1 cellular context compared by ENCODE assay signal in the genomic region with DNA sequence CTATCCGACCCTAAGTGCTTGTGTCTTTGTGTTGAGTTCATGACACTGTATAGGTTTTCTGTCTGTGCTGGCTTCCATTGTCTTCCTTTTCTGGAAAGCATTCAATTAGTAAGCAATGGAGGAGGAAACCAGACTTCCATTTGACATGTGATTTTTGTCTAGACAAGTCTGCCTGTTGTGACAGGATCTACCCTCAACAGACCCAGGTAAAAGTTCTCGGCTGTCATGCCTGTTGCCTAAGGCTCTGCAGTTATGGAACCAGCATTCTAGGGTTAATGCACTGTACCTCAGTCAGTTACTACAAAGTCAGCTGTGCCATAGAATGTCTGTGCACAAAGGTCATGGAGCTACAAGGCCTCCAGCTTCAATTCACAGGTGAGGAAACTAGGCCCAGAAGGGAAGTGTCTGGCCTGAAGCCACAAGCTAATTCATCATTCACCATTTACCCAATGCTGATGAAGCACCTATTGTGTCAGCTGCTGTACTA.
TF ChIP-seq lines count a peak whose summit lies in the region.

No MANE protein-coding gene starts in this region.

TF ChIP-seq in HepG2, 621 proteins besides CTCF, POLR2A, EP300 and RAD21 (continued from another document and continues in another):
- no peak for TF ChIP-seq ZNF484 (CRISPR knock-in tag; IDR thresholded peaks at IDR 0.05; ENCODE audit: borderline replicate concordance, low read depth)
- 0 out of 2 replicates have a peak, but pooled peaks have one; percentile 22 for TF ChIP-seq ISL2 (CRISPR knock-in tag; IDR thresholded peaks at IDR 0.05)
- TF ChIP-seq BCL6 (CRISPR knock-in tag; IDR thresholded peaks at IDR 0.05) = 0 out of 2 replicates have a peak, but pooled peaks have one; percentile 17
- no peak for TF ChIP-seq NFRKB (IDR thresholded peaks at IDR 0.05)
- TF ChIP-seq ZNF569 (CRISPR knock-in tag; IDR thresholded peaks at IDR 0.05; ENCODE audit: borderline replicate concordance) = no peak
- TF ChIP-seq POLR2AphosphoS2 (IDR thresholded peaks at IDR 0.05; ENCODE audit: low read depth, low read length) = no peak
- TF ChIP-seq ZNF737 (CRISPR knock-in tag; IDR thresholded peaks at IDR 0.05; ENCODE audit: borderline replicate concordance) = no peak
- TF ChIP-seq, protein P1, sequence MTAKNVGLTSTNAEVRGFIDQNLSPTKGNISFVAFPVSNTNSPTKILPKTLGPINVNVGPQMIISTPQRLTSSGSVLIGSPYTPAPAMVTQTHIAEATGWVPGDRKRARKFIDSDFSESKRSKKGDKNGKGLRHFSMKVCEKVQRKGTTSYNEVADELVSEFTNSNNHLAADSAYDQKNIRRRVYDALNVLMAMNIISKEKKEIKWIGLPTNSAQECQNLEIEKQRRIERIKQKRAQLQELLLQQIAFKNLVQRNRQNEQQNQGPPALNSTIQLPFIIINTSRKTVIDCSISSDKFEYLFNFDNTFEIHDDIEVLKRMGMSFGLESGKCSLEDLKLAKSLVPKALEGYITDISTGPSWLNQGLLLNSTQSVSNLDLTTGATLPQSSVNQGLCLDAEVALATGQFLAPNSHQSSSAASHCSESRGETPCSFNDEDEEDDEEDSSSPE (CRISPR knock-in tag; IDR thresholded peaks at IDR 0.05) = no peak
- TF ChIP-seq MED8 (CRISPR knock-in tag; IDR thresholded peaks at IDR 0.05; ENCODE audit: insufficient replicate concordance) = no peak
- TF ChIP-seq GZF1 (CRISPR knock-in tag; IDR thresholded peaks at IDR 0.05) = no peak
- TF ChIP-seq PTBP1 (IDR thresholded peaks at IDR 0.05; ENCODE audit: low read depth, low read length, poor library complexity, severe bottlenecking) = no peak
- TF ChIP-seq TMF1 (CRISPR knock-in tag; IDR thresholded peaks at IDR 0.05; ENCODE audit: low read depth) = no peak
- no peak for TF ChIP-seq HOXA9 (CRISPR knock-in tag; IDR thresholded peaks at IDR 0.05; ENCODE audit: borderline replicate concordance)
- TF ChIP-seq GATAD1 (CRISPR knock-in tag; IDR thresholded peaks at IDR 0.05) = no peak
- no peak for TF ChIP-seq SP1 (IDR thresholded peaks at IDR 0.05)
- TF ChIP-seq SP1 (CRISPR knock-in tag; IDR thresholded peaks at IDR 0.05) = no peak
- TF ChIP-seq ZNF83 (CRISPR knock-in tag; IDR thresholded peaks at IDR 0.05; ENCODE audit: borderline replicate concordance) = no peak
- no peak for TF ChIP-seq SMAD3 (CRISPR knock-in tag; IDR thresholded peaks at IDR 0.05)
- TF ChIP-seq SOX6 (IDR thresholded peaks at IDR 0.05) = no peak
- no peak for TF ChIP-seq SOX6 (CRISPR knock-in tag; IDR thresholded peaks at IDR 0.05)
- TF ChIP-seq, protein P2, sequence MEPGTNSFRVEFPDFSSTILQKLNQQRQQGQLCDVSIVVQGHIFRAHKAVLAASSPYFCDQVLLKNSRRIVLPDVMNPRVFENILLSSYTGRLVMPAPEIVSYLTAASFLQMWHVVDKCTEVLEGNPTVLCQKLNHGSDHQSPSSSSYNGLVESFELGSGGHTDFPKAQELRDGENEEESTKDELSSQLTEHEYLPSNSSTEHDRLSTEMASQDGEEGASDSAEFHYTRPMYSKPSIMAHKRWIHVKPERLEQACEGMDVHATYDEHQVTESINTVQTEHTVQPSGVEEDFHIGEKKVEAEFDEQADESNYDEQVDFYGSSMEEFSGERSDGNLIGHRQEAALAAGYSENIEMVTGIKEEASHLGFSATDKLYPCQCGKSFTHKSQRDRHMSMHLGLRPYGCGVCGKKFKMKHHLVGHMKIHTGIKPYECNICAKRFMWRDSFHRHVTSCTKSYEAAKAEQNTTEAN (CRISPR knock-in tag; conservative IDR thresholded peaks at IDR 0.05) = no peak
- TF ChIP-seq NR2F6 (IDR thresholded peaks at IDR 0.05) = peak; percentile 31; the same call in 1 of the 2 replicates
- TF ChIP-seq NR2F6 (CRISPR knock-in tag; IDR thresholded peaks at IDR 0.05) = peak; percentile 55; the same call in 1 of the 2 replicates
- TF ChIP-seq ASH2L (IDR thresholded peaks at IDR 0.05; ENCODE audit: insufficient read length, low read depth, low read length) = no peak
- TF ChIP-seq NR2F2 (IDR thresholded peaks at IDR 0.05; ENCODE audit: borderline replicate concordance, low read depth) = no peak
- no peak for TF ChIP-seq ZNF367 (CRISPR knock-in tag; IDR thresholded peaks at IDR 0.05; ENCODE audit: borderline replicate concordance)
- TF ChIP-seq, protein P3, sequence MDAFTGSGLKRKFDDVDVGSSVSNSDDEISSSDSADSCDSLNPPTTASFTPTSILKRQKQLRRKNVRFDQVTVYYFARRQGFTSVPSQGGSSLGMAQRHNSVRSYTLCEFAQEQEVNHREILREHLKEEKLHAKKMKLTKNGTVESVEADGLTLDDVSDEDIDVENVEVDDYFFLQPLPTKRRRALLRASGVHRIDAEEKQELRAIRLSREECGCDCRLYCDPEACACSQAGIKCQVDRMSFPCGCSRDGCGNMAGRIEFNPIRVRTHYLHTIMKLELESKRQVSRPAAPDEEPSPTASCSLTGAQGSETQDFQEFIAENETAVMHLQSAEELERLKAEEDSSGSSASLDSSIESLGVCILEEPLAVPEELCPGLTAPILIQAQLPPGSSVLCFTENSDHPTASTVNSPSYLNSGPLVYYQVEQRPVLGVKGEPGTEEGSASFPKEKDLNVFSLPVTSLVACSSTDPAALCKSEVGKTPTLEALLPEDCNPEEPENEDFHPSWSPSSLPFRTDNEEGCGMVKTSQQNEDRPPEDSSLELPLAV (CRISPR knock-in tag; conservative IDR thresholded peaks at IDR 0.05; ENCODE audit: low read depth) = no peak
- TF ChIP-seq CHD2 (IDR thresholded peaks at IDR 0.05; ENCODE audit: low read depth, low read length) = no peak
- no peak for TF ChIP-seq ZNF629 (CRISPR knock-in tag; conservative IDR thresholded peaks at IDR 0.05)
- no peak for TF ChIP-seq SAFB2 (CRISPR knock-in tag; IDR thresholded peaks at IDR 0.05; ENCODE audit: borderline replicate concordance, low read depth)
- TF ChIP-seq SP140L (CRISPR knock-in tag; IDR thresholded peaks at IDR 0.05; ENCODE audit: borderline replicate concordance) = no peak
- TF ChIP-seq ZFX (CRISPR knock-in tag; IDR thresholded peaks at IDR 0.05; ENCODE audit: low read depth) = peak; percentile 46; the same call in 1 of the 2 replicates
- TF ChIP-seq KDM1A (CRISPR knock-in tag; IDR thresholded peaks at IDR 0.05) = no peak
- no peak for TF ChIP-seq SETDB1 (CRISPR knock-in tag; IDR thresholded peaks at IDR 0.05; ENCODE audit: borderline replicate concordance)
- TF ChIP-seq, protein P4, sequence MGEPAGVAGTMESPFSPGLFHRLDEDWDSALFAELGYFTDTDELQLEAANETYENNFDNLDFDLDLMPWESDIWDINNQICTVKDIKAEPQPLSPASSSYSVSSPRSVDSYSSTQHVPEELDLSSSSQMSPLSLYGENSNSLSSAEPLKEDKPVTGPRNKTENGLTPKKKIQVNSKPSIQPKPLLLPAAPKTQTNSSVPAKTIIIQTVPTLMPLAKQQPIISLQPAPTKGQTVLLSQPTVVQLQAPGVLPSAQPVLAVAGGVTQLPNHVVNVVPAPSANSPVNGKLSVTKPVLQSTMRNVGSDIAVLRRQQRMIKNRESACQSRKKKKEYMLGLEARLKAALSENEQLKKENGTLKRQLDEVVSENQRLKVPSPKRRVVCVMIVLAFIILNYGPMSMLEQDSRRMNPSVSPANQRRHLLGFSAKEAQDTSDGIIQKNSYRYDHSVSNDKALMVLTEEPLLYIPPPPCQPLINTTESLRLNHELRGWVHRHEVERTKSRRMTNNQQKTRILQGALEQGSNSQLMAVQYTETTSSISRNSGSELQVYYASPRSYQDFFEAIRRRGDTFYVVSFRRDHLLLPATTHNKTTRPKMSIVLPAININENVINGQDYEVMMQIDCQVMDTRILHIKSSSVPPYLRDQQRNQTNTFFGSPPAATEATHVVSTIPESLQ (CRISPR knock-in tag; conservative IDR thresholded peaks at IDR 0.05) = no peak
- no peak for TF ChIP-seq ERF (CRISPR knock-in tag; IDR thresholded peaks at IDR 0.05)
- no peak for TF ChIP-seq KLF15 (CRISPR knock-in tag; IDR thresholded peaks at IDR 0.05; ENCODE audit: borderline replicate concordance)
- no peak for TF ChIP-seq SOX13 (IDR thresholded peaks at IDR 0.05)
- no peak for TF ChIP-seq SOX13 (CRISPR knock-in tag; conservative IDR thresholded peaks at IDR 0.05 in 1 of 2, IDR thresholded peaks at IDR 0.05 in 1 of 2)
- no peak for TF ChIP-seq ZNF251 (CRISPR knock-in tag; IDR thresholded peaks at IDR 0.05)
- no peak for TF ChIP-seq ATRX (CRISPR knock-in tag; IDR thresholded peaks at IDR 0.05; ENCODE audit: borderline replicate concordance)
- no peak for TF ChIP-seq AGO1 (IDR thresholded peaks at IDR 0.05; ENCODE audit: low read depth, low read length, poor library complexity, severe bottlenecking)
- TF ChIP-seq PPARG (CRISPR knock-in tag; conservative IDR thresholded peaks at IDR 0.05) = 0 out of 2 replicates have a peak, but pooled peaks have one; percentile 52
- TF ChIP-seq, protein P5, sequence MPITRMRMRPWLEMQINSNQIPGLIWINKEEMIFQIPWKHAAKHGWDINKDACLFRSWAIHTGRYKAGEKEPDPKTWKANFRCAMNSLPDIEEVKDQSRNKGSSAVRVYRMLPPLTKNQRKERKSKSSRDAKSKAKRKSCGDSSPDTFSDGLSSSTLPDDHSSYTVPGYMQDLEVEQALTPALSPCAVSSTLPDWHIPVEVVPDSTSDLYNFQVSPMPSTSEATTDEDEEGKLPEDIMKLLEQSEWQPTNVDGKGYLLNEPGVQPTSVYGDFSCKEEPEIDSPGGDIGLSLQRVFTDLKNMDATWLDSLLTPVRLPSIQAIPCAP (CRISPR knock-in tag; IDR thresholded peaks at IDR 0.05; ENCODE audit: low read depth) = no peak
- no peak for TF ChIP-seq NKX3-1 (CRISPR knock-in tag; IDR thresholded peaks at IDR 0.05)
- peak; percentile 15 for TF ChIP-seq SKI (IDR thresholded peaks at IDR 0.05; ENCODE audit: partially characterized antibody)
- TF ChIP-seq MAFF (IDR thresholded peaks at IDR 0.05; ENCODE audit: low read depth, low read length) = no peak
- no peak for TF ChIP-seq ZNF235 (CRISPR knock-in tag; IDR thresholded peaks at IDR 0.05; ENCODE audit: borderline replicate concordance)
- TF ChIP-seq ZNF543 (CRISPR knock-in tag; IDR thresholded peaks at IDR 0.05) = no peak
- TF ChIP-seq GFI1 (CRISPR knock-in tag; IDR thresholded peaks at IDR 0.05; ENCODE audit: borderline replicate concordance) = no peak
- peak; percentile 85 for TF ChIP-seq ZNF652 (CRISPR knock-in tag; IDR thresholded peaks at IDR 0.05; ENCODE audit: borderline replicate concordance, low read depth)
- TF ChIP-seq, protein P6, sequence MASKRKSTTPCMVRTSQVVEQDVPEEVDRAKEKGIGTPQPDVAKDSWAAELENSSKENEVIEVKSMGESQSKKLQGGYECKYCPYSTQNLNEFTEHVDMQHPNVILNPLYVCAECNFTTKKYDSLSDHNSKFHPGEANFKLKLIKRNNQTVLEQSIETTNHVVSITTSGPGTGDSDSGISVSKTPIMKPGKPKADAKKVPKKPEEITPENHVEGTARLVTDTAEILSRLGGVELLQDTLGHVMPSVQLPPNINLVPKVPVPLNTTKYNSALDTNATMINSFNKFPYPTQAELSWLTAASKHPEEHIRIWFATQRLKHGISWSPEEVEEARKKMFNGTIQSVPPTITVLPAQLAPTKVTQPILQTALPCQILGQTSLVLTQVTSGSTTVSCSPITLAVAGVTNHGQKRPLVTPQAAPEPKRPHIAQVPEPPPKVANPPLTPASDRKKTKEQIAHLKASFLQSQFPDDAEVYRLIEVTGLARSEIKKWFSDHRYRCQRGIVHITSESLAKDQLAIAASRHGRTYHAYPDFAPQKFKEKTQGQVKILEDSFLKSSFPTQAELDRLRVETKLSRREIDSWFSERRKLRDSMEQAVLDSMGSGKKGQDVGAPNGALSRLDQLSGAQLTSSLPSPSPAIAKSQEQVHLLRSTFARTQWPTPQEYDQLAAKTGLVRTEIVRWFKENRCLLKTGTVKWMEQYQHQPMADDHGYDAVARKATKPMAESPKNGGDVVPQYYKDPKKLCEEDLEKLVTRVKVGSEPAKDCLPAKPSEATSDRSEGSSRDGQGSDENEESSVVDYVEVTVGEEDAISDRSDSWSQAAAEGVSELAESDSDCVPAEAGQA (IDR thresholded peaks at IDR 0.05; ENCODE audit: low read depth) = no peak
- TF ChIP-seq, protein P6 (CRISPR knock-in tag; IDR thresholded peaks at IDR 0.05; ENCODE audit: borderline replicate concordance) = no peak
- no peak for TF ChIP-seq SRSF9 (IDR thresholded peaks at IDR 0.05; ENCODE audit: borderline replicate concordance, insufficient read depth, low read depth, low read length, poor library complexity, severe bottlenecking)
- TF ChIP-seq, protein P7, sequence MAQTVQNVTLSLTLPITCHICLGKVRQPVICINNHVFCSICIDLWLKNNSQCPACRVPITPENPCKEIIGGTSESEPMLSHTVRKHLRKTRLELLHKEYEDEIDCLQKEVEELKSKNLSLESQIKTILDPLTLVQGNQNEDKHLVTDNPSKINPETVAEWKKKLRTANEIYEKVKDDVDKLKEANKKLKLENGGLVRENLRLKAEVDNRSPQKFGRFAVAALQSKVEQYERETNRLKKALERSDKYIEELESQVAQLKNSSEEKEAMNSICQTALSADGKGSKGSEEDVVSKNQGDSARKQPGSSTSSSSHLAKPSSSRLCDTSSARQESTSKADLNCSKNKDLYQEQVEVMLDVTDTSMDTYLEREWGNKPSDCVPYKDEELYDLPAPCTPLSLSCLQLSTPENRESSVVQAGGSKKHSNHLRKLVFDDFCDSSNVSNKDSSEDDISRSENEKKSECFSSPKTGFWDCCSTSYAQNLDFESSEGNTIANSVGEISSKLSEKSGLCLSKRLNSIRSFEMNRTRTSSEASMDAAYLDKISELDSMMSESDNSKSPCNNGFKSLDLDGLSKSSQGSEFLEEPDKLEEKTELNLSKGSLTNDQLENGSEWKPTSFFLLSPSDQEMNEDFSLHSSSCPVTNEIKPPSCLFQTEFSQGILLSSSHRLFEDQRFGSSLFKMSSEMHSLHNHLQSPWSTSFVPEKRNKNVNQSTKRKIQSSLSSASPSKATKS (CRISPR knock-in tag; IDR thresholded peaks at IDR 0.05) = no peak
- TF ChIP-seq SALL1 (CRISPR knock-in tag; IDR thresholded peaks at IDR 0.05) = peak; percentile 45; the same call in 1 of the 2 replicates
- TF ChIP-seq NFATC3 (CRISPR knock-in tag; IDR thresholded peaks at IDR 0.05) = no peak
- TF ChIP-seq NONO (IDR thresholded peaks at IDR 0.05) = no peak
- TF ChIP-seq NONO (CRISPR knock-in tag; conservative IDR thresholded peaks at IDR 0.05) = no peak
- TF ChIP-seq XBP1 (CRISPR knock-in tag; IDR thresholded peaks at IDR 0.05) = no peak
- TF ChIP-seq HCFC1 (IDR thresholded peaks at IDR 0.05; ENCODE audit: low read depth, low read length) = no peak
- no peak for TF ChIP-seq ZZZ3 (CRISPR knock-in tag; IDR thresholded peaks at IDR 0.05; ENCODE audit: borderline replicate concordance)
